1 cellular context compared by ENCODE assay signal in the genomic region with DNA sequence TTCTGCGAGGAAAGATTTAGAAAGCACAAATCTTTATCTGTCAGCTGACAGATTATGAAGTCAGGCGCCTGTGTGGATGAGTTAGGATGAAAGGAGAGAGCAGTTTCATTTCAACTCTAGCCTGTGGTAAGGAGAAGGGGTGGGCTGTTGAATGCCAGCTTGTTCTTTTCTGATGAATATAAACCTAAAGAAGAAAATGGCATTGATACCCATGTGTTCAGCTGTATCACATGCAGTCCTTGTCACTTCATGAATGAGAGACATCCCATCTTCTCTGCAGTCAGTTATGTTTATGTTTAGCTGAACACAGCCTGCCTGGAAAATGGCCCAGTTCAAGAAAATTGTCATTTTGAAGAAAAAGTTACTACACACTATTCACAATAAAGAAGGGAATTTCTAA.
TF ChIP-seq lines count a peak whose summit lies in the region.

No MANE protein-coding gene starts in this region.

TF ChIP-seq in HepG2, 621 proteins besides CTCF, POLR2A, EP300 and RAD21 (continued from another document):
- TF ChIP-seq, protein P1, sequence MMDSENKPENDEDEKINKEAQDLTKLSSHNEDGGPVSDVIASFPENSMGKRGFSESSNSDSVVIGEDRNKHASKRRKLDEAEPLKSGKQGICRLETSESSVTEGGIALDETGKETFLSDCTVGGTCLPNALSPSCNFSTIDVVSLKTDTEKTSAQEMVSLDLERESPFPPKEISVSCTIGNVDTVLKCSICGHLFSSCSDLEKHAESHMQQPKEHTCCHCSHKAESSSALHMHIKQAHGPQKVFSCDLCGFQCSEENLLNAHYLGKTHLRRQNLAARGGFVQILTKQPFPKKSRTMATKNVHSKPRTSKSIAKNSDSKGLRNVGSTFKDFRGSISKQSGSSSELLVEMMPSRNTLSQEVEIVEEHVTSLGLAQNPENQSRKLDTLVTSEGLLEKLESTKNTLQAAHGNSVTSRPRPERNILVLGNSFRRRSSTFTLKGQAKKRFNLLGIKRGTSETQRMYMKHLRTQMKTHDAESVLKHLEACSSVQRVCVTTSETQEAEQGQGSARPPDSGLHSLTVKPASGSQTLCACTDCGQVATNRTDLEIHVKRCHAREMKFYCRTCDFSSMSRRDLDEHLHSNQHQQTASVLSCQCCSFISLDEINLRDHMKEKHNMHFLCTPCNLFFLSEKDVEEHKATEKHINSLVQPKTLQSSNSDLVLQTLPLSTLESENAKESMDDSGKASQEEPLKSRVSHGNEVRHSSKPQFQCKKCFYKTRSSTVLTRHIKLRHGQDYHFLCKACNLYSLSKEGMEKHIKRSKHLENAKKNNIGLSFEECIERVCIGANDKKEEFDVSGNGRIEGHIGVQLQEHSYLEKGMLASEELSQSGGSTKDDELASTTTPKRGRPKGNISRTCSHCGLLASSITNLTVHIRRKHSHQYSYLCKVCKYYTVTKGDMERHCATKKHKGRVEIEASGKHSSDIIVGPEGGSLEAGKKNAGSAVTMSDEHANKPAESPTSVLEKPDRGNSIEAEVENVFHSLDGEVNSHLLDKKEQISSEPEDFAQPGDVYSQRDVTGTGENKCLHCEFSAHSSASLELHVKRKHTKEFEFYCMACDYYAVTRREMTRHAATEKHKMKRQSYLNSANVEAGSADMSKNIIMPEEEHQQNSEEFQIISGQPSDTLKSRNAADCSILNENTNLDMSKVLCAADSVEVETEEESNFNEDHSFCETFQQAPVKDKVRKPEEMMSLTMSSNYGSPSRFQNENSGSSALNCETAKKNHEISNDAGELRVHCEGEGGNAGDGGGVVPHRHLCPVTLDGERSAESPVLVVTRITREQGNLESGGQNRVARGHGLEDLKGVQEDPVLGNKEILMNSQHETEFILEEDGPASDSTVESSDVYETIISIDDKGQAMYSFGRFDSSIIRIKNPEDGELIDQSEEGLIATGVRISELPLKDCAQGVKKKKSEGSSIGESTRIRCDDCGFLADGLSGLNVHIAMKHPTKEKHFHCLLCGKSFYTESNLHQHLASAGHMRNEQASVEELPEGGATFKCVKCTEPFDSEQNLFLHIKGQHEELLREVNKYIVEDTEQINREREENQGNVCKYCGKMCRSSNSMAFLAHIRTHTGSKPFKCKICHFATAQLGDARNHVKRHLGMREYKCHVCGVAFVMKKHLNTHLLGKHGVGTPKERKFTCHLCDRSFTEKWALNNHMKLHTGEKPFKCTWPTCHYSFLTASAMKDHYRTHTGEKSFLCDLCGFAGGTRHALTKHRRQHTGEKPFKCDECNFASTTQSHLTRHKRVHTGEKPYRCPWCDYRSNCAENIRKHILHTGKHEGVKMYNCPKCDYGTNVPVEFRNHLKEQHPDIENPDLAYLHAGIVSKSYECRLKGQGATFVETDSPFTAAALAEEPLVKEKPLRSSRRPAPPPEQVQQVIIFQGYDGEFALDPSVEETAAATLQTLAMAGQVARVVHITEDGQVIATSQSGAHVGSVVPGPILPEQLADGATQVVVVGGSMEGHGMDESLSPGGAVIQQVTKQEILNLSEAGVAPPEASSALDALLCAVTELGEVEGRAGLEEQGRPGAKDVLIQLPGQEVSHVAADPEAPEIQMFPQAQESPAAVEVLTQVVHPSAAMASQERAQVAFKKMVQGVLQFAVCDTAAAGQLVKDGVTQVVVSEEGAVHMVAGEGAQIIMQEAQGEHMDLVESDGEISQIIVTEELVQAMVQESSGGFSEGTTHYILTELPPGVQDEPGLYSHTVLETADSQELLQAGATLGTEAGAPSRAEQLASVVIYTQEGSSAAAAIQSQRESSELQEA (CRISPR knock-in tag; IDR thresholded peaks at IDR 0.05; ENCODE audit: not compliant biosample characterization): no peak
- TF ChIP-seq FOXP1 (IDR thresholded peaks at IDR 0.05): no peak
- TF ChIP-seq FOXP1 (CRISPR knock-in tag; IDR thresholded peaks at IDR 0.05): no peak
- no peak for TF ChIP-seq ZNF660 (CRISPR knock-in tag; IDR thresholded peaks at IDR 0.05; ENCODE audit: borderline replicate concordance, low read depth)
- TF ChIP-seq ZNF557 (CRISPR knock-in tag; IDR thresholded peaks at IDR 0.05): no peak
- no peak for TF ChIP-seq ZNF432 (CRISPR knock-in tag; IDR thresholded peaks at IDR 0.05; ENCODE audit: borderline replicate concordance)
- TF ChIP-seq ZC3H13 (CRISPR knock-in tag; IDR thresholded peaks at IDR 0.05): no peak
- no peak for TF ChIP-seq ZSCAN21 (CRISPR knock-in tag; IDR thresholded peaks at IDR 0.05; ENCODE audit: borderline replicate concordance)
- no peak for TF ChIP-seq MYC (CRISPR knock-in tag; IDR thresholded peaks at IDR 0.05; ENCODE audit: borderline replicate concordance)
- no peak for TF ChIP-seq ZSCAN31 (CRISPR knock-in tag; IDR thresholded peaks at IDR 0.05; ENCODE audit: low read depth)
- no peak for TF ChIP-seq MYNN (CRISPR knock-in tag; IDR thresholded peaks at IDR 0.05; ENCODE audit: low read depth)
- no peak for TF ChIP-seq ZNF512B (CRISPR knock-in tag; IDR thresholded peaks at IDR 0.05; ENCODE audit: borderline replicate concordance)
- TF ChIP-seq ZNF501 (CRISPR knock-in tag; IDR thresholded peaks at IDR 0.05): no peak
- TF ChIP-seq TEAD3 (CRISPR knock-in tag; optimal IDR thresholded peaks at IDR 0.05; ENCODE audit: borderline replicate concordance): no peak
